Comparison of ENCODE assay signal across 16 cellular contexts in genomic region chr12:12909995-12910391, GRCh38. TPM values are rescaled to one million over a fixed set of nuclear protein-coding genes. Genes with fewer than 3 reads are reported as not detected.
DNase-seq lines count a peak whose midpoint lies in the region; ATAC-seq and TF ChIP-seq lines count a peak whose summit lies in the region.
"Had no signal": no experiment of that assay in that cellular context is flagged by ENCODE, and none has a peak within 500 bp of the region (broad histone marks: within the 10 kb centered on the region; RNA-seq: fewer than 3 reads in every experiment).

No MANE protein-coding gene starts in this region.

- H3K27ac ChIP-seq in OCI-LY7 (ENCODE audit: low read depth, low read length, poor library complexity, severe bottlenecking) (no peak overlapping the region), fibroblast of lung (ENCODE audit: insufficient read depth, low read length) (no peak overlapping the region)
- H3K27ac ChIP-seq: C4-2B, SJCRH30 had no signal

- H3K27me3 Mint-ChIP-seq in naive thymus-derived CD8-positive, alpha-beta T cell: peaks cover 0 to 10% (median 3%) of the 10 kb centered on the region in 5 donors
- H3K27me3 Mint-ChIP-seq in activated T-helper 17 cell treated with anti-CD3 and anti-CD28 coated beads, Interleukin-2, amount 50 U/mL, for 72 hours: peaks cover 10% of the 10 kb centered on the region

- H3K4me1 ChIP-seq in OCI-LY7 (ENCODE audit: insufficient read depth, low read length, poor library complexity, severe bottlenecking) (peaks cover 17% of the 10 kb centered on the region), fibroblast of lung (ENCODE audit: control insufficient read depth, extremely low read depth, insufficient read depth, low read length) (peaks cover 3% of the 10 kb centered on the region)

- H3K79me2 ChIP-seq in OCI-LY7 (ENCODE audit: insufficient read depth, low read depth, low read length): no peaks in the 10 kb centered on the region
- peaks cover 12% of the 10 kb centered on the region for H3K79me2 ChIP-seq in fibroblast of lung (ENCODE audit: control insufficient read depth, insufficient read depth, low read length)

- no peak for ATAC-seq in naive thymus-derived CD8-positive, alpha-beta T cell
- ATAC-seq in HG02763 (IDR thresholded peaks at IDR 0.05; ENCODE audit: unreplicated experiment) (no peak), GM21381 (IDR thresholded peaks at IDR 0.05; ENCODE audit: unreplicated experiment) (no peak)
- ATAC-seq in activated T-helper 17 cell treated with anti-CD3 and anti-CD28 coated beads, Interleukin-2, amount 50 U/mL, for 72 hours (replicated peaks): no peak
- ATAC-seq: GM23338 had no signal

- H3K27me3 ChIP-seq in fibroblast of lung (ENCODE audit: control insufficient read depth, insufficient read depth, low read length): no peaks in the 10 kb centered on the region
- H3K27me3 ChIP-seq: SJCRH30 had no signal

- no peaks in the 10 kb centered on the region for H3K9me3 Mint-ChIP-seq in naive thymus-derived CD8-positive, alpha-beta T cell
- H3K9me3 Mint-ChIP-seq in activated T-helper 17 cell treated with anti-CD3 and anti-CD28 coated beads, Interleukin-2, amount 50 U/mL, for 72 hours: no peaks in the 10 kb centered on the region
- H3K9me3 Mint-ChIP-seq: endodermal cell, GM23338 had no signal

- BruUV-seq in OCI-LY7 (replicated peaks; lab: Mats Ljungman, UMichigan): no TSS peak

- CTCF ChIA-PET in OCI-LY7 (lab: Charles Lee; ENCODE audit: unreplicated experiment): no interaction called here

- H3K36me3 Mint-ChIP-seq in naive thymus-derived CD8-positive, alpha-beta T cell: no peaks in the 10 kb centered on the region
- no peaks in the 10 kb centered on the region for H3K36me3 Mint-ChIP-seq in activated T-helper 17 cell treated with anti-CD3 and anti-CD28 coated beads, Interleukin-2, amount 50 U/mL, for 72 hours (ENCODE audit: low read depth)

- H3K9me3 ChIP-seq in OCI-LY7 (ENCODE audit: low read length): no peaks in the 10 kb centered on the region
- H3K9me3 ChIP-seq in fibroblast of lung (ENCODE audit: control insufficient read depth, insufficient read depth, low read depth, low read length): no peaks in the 10 kb centered on the region
- H3K9me3 ChIP-seq: SJCRH30 had no signal

- H4K20me1 ChIP-seq in OCI-LY7 (ENCODE audit: insufficient read depth, low read length): no peaks in the 10 kb centered on the region
- no peaks in the 10 kb centered on the region for H4K20me1 ChIP-seq in fibroblast of lung (ENCODE audit: control insufficient read depth, extremely low read depth, insufficient read depth, low read length)

- H3K36me3 ChIP-seq in OCI-LY7 (ENCODE audit: insufficient read depth, low read length): no peaks in the 10 kb centered on the region
- peaks cover 13% of the 10 kb centered on the region for H3K36me3 ChIP-seq in fibroblast of lung (ENCODE audit: control insufficient read depth, insufficient read depth, low read length)

- no peak for TF ChIP-seq CTCF in OCI-LY7 (conservative IDR thresholded peaks at IDR 0.05; ENCODE audit: low read length)
- no peak for TF ChIP-seq CTCF in fibroblast of lung (conservative IDR thresholded peaks at IDR 0.05 in 1 of 2, IDR thresholded peaks at IDR 0.05 in 1 of 2; ENCODE audit: low read depth in 1 of 2, low read length in 2 of 2)

- H3K4me3 ChIP-seq in OCI-LY7 (ENCODE audit: low read depth, low read length, poor library complexity, severe bottlenecking) (no peak overlapping the region), fibroblast of lung (replicated peaks in 1 of 4; ENCODE audit: control extremely low read depth in 1 of 4, insufficient read depth in 1 of 4, low read depth in 3 of 4, low read length in 4 of 4) (no peak overlapping the region)
- H3K4me3 ChIP-seq: GM23338, SJCRH30 had no signal

- intact Hi-C loops in OCI-LY7 (cut with micrococcal nuclease; ENCODE audit: unreplicated experiment): no loop called here

- no peak overlapping the region for H3K9ac ChIP-seq in fibroblast of lung (ENCODE audit: insufficient read depth, low read length)

- H3K27ac Mint-ChIP-seq in naive thymus-derived CD8-positive, alpha-beta T cell: peak overlapping the region in 6 of 10 donors; percentile 4 to 84 (median 44)
- no peak overlapping the region for H3K27ac Mint-ChIP-seq in activated T-helper 17 cell treated with anti-CD3 and anti-CD28 coated beads, Interleukin-2, amount 50 U/mL, for 72 hours
- H3K27ac Mint-ChIP-seq: endodermal cell, GM23338 had no signal

- H3K4me2 ChIP-seq in OCI-LY7 (ENCODE audit: low read length) (no peak overlapping the region; the same call in 1 of the 2 replicates), fibroblast of lung (ENCODE audit: extremely low read depth, insufficient read depth, low read length) (peak overlapping the region; percentile 13)
- H3K4me2 ChIP-seq: GM23338 had no signal

- POLR2A ChIA-PET in OCI-LY7 (lab: Charles Lee): interaction anchor here (0.7 kb wide), 1 partner anchor 1642 kb away, joined by 3 read pairs; no protein-coding TSS in a partner anchor
- POLR2A ChIA-PET in naive thymus-derived CD8-positive, alpha-beta T cell (lab: Charles Lee): interaction anchor here (0.7 kb wide), 1 partner anchor 1927 kb away, joined by 5 read pairs; no protein-coding TSS in a partner anchor

- H3K4me3 Mint-ChIP-seq in naive thymus-derived CD8-positive, alpha-beta T cell: peak overlapping the region in 1 of 10 donors; percentile 64
- H3K4me3 Mint-ChIP-seq in activated T-helper 17 cell treated with anti-CD3 and anti-CD28 coated beads, Interleukin-2, amount 50 U/mL, for 72 hours: no peak overlapping the region
- H3K4me3 Mint-ChIP-seq: endodermal cell, GM23338 had no signal

- no peaks in the 10 kb centered on the region for H3K9me2 ChIP-seq in OCI-LY7 (ENCODE audit: insufficient read depth, low read length)

- peaks cover 12 to 23% (median 19%) of the 10 kb centered on the region in 4 donors for H3K4me1 Mint-ChIP-seq in naive thymus-derived CD8-positive, alpha-beta T cell
- peaks cover 14% of the 10 kb centered on the region for H3K4me1 Mint-ChIP-seq in activated T-helper 17 cell treated with anti-CD3 and anti-CD28 coated beads, Interleukin-2, amount 50 U/mL, for 72 hours

- DNase-seq in CD1c-positive myeloid dendritic cell (ENCODE audit: extremely low spot score): peak; percentile 33
- peak; percentile 13 for DNase-seq in OCI-LY7 (ENCODE audit: low spot score)
- peak; percentile 39 to 68 for DNase-seq in fibroblast of lung (ENCODE audit: low read depth in 2 of 2)
- DNase-seq in naive thymus-derived CD8-positive, alpha-beta T cell: no peak
- no peak for DNase-seq in HuH-7.5 (ENCODE audit: low spot score)
- DNase-seq: activated CD8-positive, alpha-beta memory T cell treated with anti-CD3 and anti-CD28 coated beads for 24 hours; endodermal cell; NCI-H446 treated with DMSO at 0.1 percent for 48 hours; SJCRH30; stimulated activated CD4-positive, alpha-beta T cell treated with anti-CD3 and anti-CD28 coated beads, Interleukin-2, amount 100 ng/mL, for 24 hours had no signal

- H2AFZ ChIP-seq in OCI-LY7 (ENCODE audit: low read length) (peak overlapping the region; percentile 86), fibroblast of lung (ENCODE audit: low read length) (peak overlapping the region; percentile 20)
- H2AFZ ChIP-seq: GM23338 had no signal

RNA-seq across cellular contexts. Expression of gene GPRC5A, which starts 18.6 kb away (rescaled TPM):
- total RNA-seq in OCI-LY7 (2014; rRNA removed; shearing (Covaris generic)): not detected in 2 replicates
- total RNA-seq in OCI-LY7 (2022) (0.25 TPM in 1 of 2 replicates, not detected in the other), fibroblast of lung (2.3 and 4.8 TPM in 2 replicates)
- polyA plus RNA-seq in fibroblast of lung: 46.8 and 83.8 TPM in 2 replicates
- polyA plus RNA-seq in fibroblast of lung (2012): 19.1 and 34.8 TPM in 2 replicates
- 139 and 200 TPM in 2 replicates for polyA minus RNA-seq in fibroblast of lung (ENCODE audit: low replicate concordance)
- total RNA-seq in naive thymus-derived CD8-positive, alpha-beta T cell: not detected
- polyA plus RNA-seq in naive thymus-derived CD8-positive, alpha-beta T cell: not detected
- total RNA-seq in activated T-helper 17 cell treated with anti-CD3 and anti-CD28 coated beads, Interleukin-2, amount 50 U/mL, for 72 hours: 1 to 10 TPM in 1 of 2 donors, under 1 TPM in 1; 0.99 to 2.9 TPM

RNA-seq across cellular contexts. Expression of gene GPRC5D, which starts 42.0 kb away (rescaled TPM):
- not detected in 2 replicates for total RNA-seq in OCI-LY7 (2014; rRNA removed; shearing (Covaris generic))
- not detected in 2 replicates for total RNA-seq in OCI-LY7 (2022)
- total RNA-seq in fibroblast of lung: not detected in 2 replicates
- polyA plus RNA-seq in fibroblast of lung: 0.08 and 0.35 TPM in 2 replicates
- polyA plus RNA-seq in fibroblast of lung (2012): 0.38 TPM in 1 of 2 replicates, not detected in the other
- polyA minus RNA-seq in fibroblast of lung (ENCODE audit: low replicate concordance): 3.2 and 3.5 TPM in 2 replicates
- not detected for total RNA-seq in naive thymus-derived CD8-positive, alpha-beta T cell
- polyA plus RNA-seq in naive thymus-derived CD8-positive, alpha-beta T cell: under 1 TPM in 1 of 3 donors, not detected in 2; 0.43 TPM
- not detected for total RNA-seq in activated T-helper 17 cell treated with anti-CD3 and anti-CD28 coated beads, Interleukin-2, amount 50 U/mL, for 72 hours
- total RNA-seq: endodermal cell, GM23338, LHCN-M2, SJCRH30 had no signal
- polyA plus RNA-seq: GM23338 had no signal

Comparison
In these comparisons a context has a peak if more than half of its experiments do, and no peak if none do; other contexts are left out.
1. DNase-seq: peak in CD1c-positive myeloid dendritic cell (single experiment), OCI-LY7 (single experiment) and fibroblast of lung (2 of 2); none in naive thymus-derived CD8-positive, alpha-beta T cell (0 of 10) and HuH-7.5 (single experiment).